In genomic region chr13:42594577-42595571, GRCh38 we compare ENCODE assay signal across 8 cellular contexts. TPM values are rescaled to one million over a fixed set of nuclear protein-coding genes. Genes with fewer than 3 reads are reported as not detected.
DNase-seq lines count a peak whose midpoint lies in the region; ATAC-seq and TF ChIP-seq lines count a peak whose summit lies in the region.

No MANE protein-coding gene starts in this region.

- TF ChIP-seq CTCF in fibroblast of lung (conservative IDR thresholded peaks at IDR 0.05 in 1 of 2, IDR thresholded peaks at IDR 0.05 in 1 of 2; ENCODE audit: low read depth in 1 of 2, low read length in 2 of 2): peak; percentile 74 to 79
- TF ChIP-seq CTCF in nephron progenitor cell (IDR thresholded peaks at IDR 0.05): peak; percentile 83
- peak; percentile 67 to 85 (median 79) for TF ChIP-seq CTCF in tibial nerve (IDR thresholded peaks at IDR 0.05)

- WGBS in tibial nerve, 2 donors: 31 to 32% methylated on average over 10 of the region's 10 CpGs

- TF ChIP-seq EP300 in tibial nerve (IDR thresholded peaks at IDR 0.05): peak in 1 of 2 donors; percentile 40

- no peak overlapping the region for H2AFZ ChIP-seq in fibroblast of lung (ENCODE audit: low read length)

- no peak for ATAC-seq in HG03457 (IDR thresholded peaks at IDR 0.05; ENCODE audit: unreplicated experiment)

- no peak overlapping the region for H3K4me3 Mint-ChIP-seq in nephron progenitor cell

- peaks cover 3% of the 10 kb centered on the region for H3K27me3 Mint-ChIP-seq in nephron progenitor cell (ENCODE audit: low read depth, poor library complexity)

- no peak overlapping the region for H3K9ac ChIP-seq in fibroblast of lung (ENCODE audit: insufficient read depth, low read length)

- no peaks in the 10 kb centered on the region for H3K79me2 ChIP-seq in fibroblast of lung (ENCODE audit: control insufficient read depth, insufficient read depth, low read length)

- H3K4me3 ChIP-seq in fibroblast of lung (replicated peaks in 1 of 4; ENCODE audit: control extremely low read depth in 1 of 4, insufficient read depth in 1 of 4, low read depth in 3 of 4, low read length in 4 of 4) (no peak overlapping the region), tibial nerve (no peak overlapping the region)

- no peaks in the 10 kb centered on the region for H3K36me3 ChIP-seq in fibroblast of lung (ENCODE audit: control insufficient read depth, insufficient read depth, low read length)
- no peaks in the 10 kb centered on the region for H3K36me3 ChIP-seq in tibial nerve

- no peaks in the 10 kb centered on the region for H3K4me1 ChIP-seq in fibroblast of lung (ENCODE audit: control insufficient read depth, extremely low read depth, insufficient read depth, low read length)
- H3K4me1 ChIP-seq in tibial nerve: peaks cover 0 to 15% (median 0%) of the 10 kb centered on the region in 4 donors

- TF ChIP-seq POLR2A in tibial nerve (IDR thresholded peaks at IDR 0.05): no peak

- DNase-seq in GM03348 (ENCODE audit: low spot score): peak; percentile 84
- peak; percentile 6 for DNase-seq in HS-5 (ENCODE audit: low read depth)
- DNase-seq in NOMO-1 treated with dmso at 0.1 percent for 144 hours (lab: John Stamatoyannopoulos, UW; ENCODE audit: unreplicated experiment): peak; percentile 52
- DNase-seq in activated T-cell treated with anti-CD3 and anti-CD28 coated beads, Interleukin-2, amount 50 U/mL, for 1 hour: peak; percentile 21
- DNase-seq in fibroblast of lung (ENCODE audit: low read depth in 2 of 2): peak; percentile 27 to 92
- DNase-seq in nephron progenitor cell: peak; percentile 54
- DNase-seq in tibial nerve (ENCODE audit: low spot score in 2 of 2): peak in 1 of 2 donors; percentile 65

- no peaks in the 10 kb centered on the region for H3K36me3 Mint-ChIP-seq in nephron progenitor cell (ENCODE audit: low read depth)

- H3K27ac Mint-ChIP-seq in nephron progenitor cell: no peak overlapping the region

- no peaks in the 10 kb centered on the region for H3K9me3 Mint-ChIP-seq in nephron progenitor cell

- peaks cover 16% of the 10 kb centered on the region for H3K4me1 Mint-ChIP-seq in nephron progenitor cell

- H4K20me1 ChIP-seq in fibroblast of lung (ENCODE audit: control insufficient read depth, extremely low read depth, insufficient read depth, low read length): no peaks in the 10 kb centered on the region

- H3K9me3 ChIP-seq in fibroblast of lung (ENCODE audit: control insufficient read depth, insufficient read depth, low read depth, low read length) (no peaks in the 10 kb centered on the region), tibial nerve (no peaks in the 10 kb centered on the region)

- H3K27ac ChIP-seq in fibroblast of lung (ENCODE audit: insufficient read depth, low read length) (no peak overlapping the region), tibial nerve (no peak overlapping the region)

- H3K27me3 ChIP-seq in fibroblast of lung (ENCODE audit: control insufficient read depth, insufficient read depth, low read length): peaks cover 6% of the 10 kb centered on the region
- H3K27me3 ChIP-seq in tibial nerve: no peaks in the 10 kb centered on the region

- no peak overlapping the region for H3K4me2 ChIP-seq in fibroblast of lung (ENCODE audit: extremely low read depth, insufficient read depth, low read length)

RNA-seq across cellular contexts. Expression of gene TNFSF11, which starts 20.9 kb away (rescaled TPM):
- total RNA-seq in fibroblast of lung (not detected in 2 replicates), tibial nerve (not detected)
- not detected in 2 replicates for polyA plus RNA-seq in fibroblast of lung
- not detected in 2 replicates for polyA plus RNA-seq in fibroblast of lung (2012)
- not detected in 2 replicates for polyA minus RNA-seq in fibroblast of lung (ENCODE audit: low replicate concordance)
